In the genomic region with DNA sequence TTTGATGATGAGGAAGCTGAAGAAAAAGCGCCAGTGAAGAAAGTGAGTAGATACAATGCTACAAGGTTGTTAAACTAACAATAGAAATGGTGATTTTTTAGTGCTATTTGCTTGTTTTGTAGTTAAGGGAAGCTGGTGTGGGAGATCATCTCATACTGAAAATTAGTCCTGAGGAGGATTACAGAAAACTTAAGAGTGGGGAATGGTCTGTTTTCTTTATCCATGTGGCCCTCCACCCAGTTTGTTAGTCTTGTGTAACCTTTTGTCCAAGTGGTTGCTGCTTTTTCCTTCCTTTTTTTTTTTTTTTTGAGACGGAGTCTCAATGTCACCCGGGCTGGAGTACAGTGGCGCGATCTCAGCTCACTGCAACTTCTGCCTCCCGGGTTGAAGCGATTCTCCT, we compare ENCODE assay signal across 18 cellular contexts. TPM values are rescaled to one million over a fixed set of nuclear protein-coding genes. Genes with fewer than 3 reads are reported as not detected.
DNase-seq lines count a peak whose midpoint lies in the region; ATAC-seq lines count a peak whose summit lies in the region.
"Had no signal": no experiment of that assay in that cellular context is flagged by ENCODE, and none has a peak within 500 bp of the region (broad histone marks: within the 10 kb centered on the region; RNA-seq: fewer than 3 reads in every experiment).

No MANE protein-coding gene starts in this region.

- H3K4me1 Mint-ChIP-seq in activated T-cell treated with anti-CD3 and anti-CD28 coated beads, Interleukin-2, amount 50 U/mL, for 72 hours (ENCODE audit: low read depth), result peaks cover 68% of the 10 kb centered on the region
- peaks cover 31% of the 10 kb centered on the region for H3K4me1 Mint-ChIP-seq in activated naive CD8-positive, alpha-beta T cell treated with anti-CD3 and anti-CD28 coated beads, Interleukin-2, amount 10 ng/mL, durations not matched to agents 7 days and 5 days

- H3K27ac ChIP-seq in HUES48 (ENCODE audit: low read depth, low read length), result peak overlapping the region; percentile 18
- H3K27ac ChIP-seq in trophoblast cell (ENCODE audit: low read depth, low read length), result no peak overlapping the region

- H3K23ac ChIP-seq in trophoblast cell (ENCODE audit: low read length), result no peak overlapping the region

- WGBS in trophoblast cell (ENCODE audit: extremely low coverage, insufficient coverage, insufficient read length), result no CpG with 5 or more reads among the region's 7 CpGs

- H3K36me3 ChIP-seq in HUES48 (ENCODE audit: control insufficient read depth, insufficient read depth, low read length) (peaks cover 74% of the 10 kb centered on the region), trophoblast cell (ENCODE audit: control insufficient read depth in 1 of 2, insufficient read depth in 2 of 2, low read length in 2 of 2) (peaks cover 40 to 55% of the 10 kb centered on the region in 2 experiments)

- H3K18ac ChIP-seq in trophoblast cell (ENCODE audit: low read length), result no peak overlapping the region

- H3K27me3 ChIP-seq in HUES48 (ENCODE audit: control insufficient read depth, insufficient read depth, low read length), result no peaks in the 10 kb centered on the region
- H3K27me3 ChIP-seq in trophoblast cell (ENCODE audit: insufficient read depth, low read length), result no peaks in the 10 kb centered on the region
- H3K27me3 ChIP-seq: MG63 had no signal

- H4K91ac ChIP-seq in trophoblast cell (ENCODE audit: low read depth, low read length), result no peak overlapping the region

- H2BK5ac ChIP-seq in trophoblast cell (ENCODE audit: low read depth, low read length, poor library complexity), result no peak overlapping the region

- no peak overlapping the region for H2AFZ ChIP-seq in trophoblast cell (ENCODE audit: insufficient read depth, low read length, poor library complexity)

- no peak overlapping the region for H3K4me2 ChIP-seq in trophoblast cell (ENCODE audit: low read length)

- H3K27me3 Mint-ChIP-seq in activated T-cell treated with anti-CD3 and anti-CD28 coated beads, Interleukin-2, amount 50 U/mL, for 72 hours (ENCODE audit: low read depth), result no peaks in the 10 kb centered on the region
- H3K27me3 Mint-ChIP-seq in activated naive CD8-positive, alpha-beta T cell treated with anti-CD3 and anti-CD28 coated beads, Interleukin-2, amount 10 ng/mL, durations not matched to agents 7 days and 5 days, result no peaks in the 10 kb centered on the region
- H3K27me3 Mint-ChIP-seq: B cell; CD4-positive, alpha-beta memory T cell had no signal

- H3K9me3 ChIP-seq in HUES48 (ENCODE audit: control insufficient read depth, insufficient read depth, low read length), result no peaks in the 10 kb centered on the region
- peaks cover 2% of the 10 kb centered on the region for H3K9me3 ChIP-seq in trophoblast cell (ENCODE audit: insufficient read depth, low read depth, low read length)
- H3K9me3 ChIP-seq: MG63 had no signal

- H2AK5ac ChIP-seq in trophoblast cell (ENCODE audit: low read length), result no peak overlapping the region

- H3K4ac ChIP-seq in trophoblast cell (ENCODE audit: low read depth, low read length), result peak overlapping the region; percentile 79

- peak overlapping the region; percentile 3 for H3K27ac Mint-ChIP-seq in activated T-cell treated with anti-CD3 and anti-CD28 coated beads, Interleukin-2, amount 50 U/mL, for 72 hours
- H3K27ac Mint-ChIP-seq in activated naive CD8-positive, alpha-beta T cell treated with anti-CD3 and anti-CD28 coated beads, Interleukin-2, amount 10 ng/mL, durations not matched to agents 7 days and 5 days, result peak overlapping the region; percentile 12
- H3K27ac Mint-ChIP-seq: B cell had no signal

- no peaks in the 10 kb centered on the region for H3K9me3 Mint-ChIP-seq in activated T-cell treated with anti-CD3 and anti-CD28 coated beads, Interleukin-2, amount 50 U/mL, for 72 hours
- no peaks in the 10 kb centered on the region for H3K9me3 Mint-ChIP-seq in activated naive CD8-positive, alpha-beta T cell treated with anti-CD3 and anti-CD28 coated beads, Interleukin-2, amount 10 ng/mL, durations not matched to agents 7 days and 5 days
- H3K9me3 Mint-ChIP-seq: CD4-positive, alpha-beta memory T cell had no signal

- POLR2A ChIA-PET in activated naive CD8-positive, alpha-beta T cell treated with anti-CD3 and anti-CD28 coated beads, Interleukin-2, amount 10 ng/mL, durations not matched to agents 7 days and 5 days (lab: Charles Lee), result interaction anchor here (1.2 kb wide), 1 partner anchor 15 kb away, joined by 3 read pairs; no protein-coding TSS in a partner anchor

- no peak for DNase-seq in activated T-cell treated with anti-CD3 and anti-CD28 coated beads, Interleukin-2, amount 50 U/mL, for 72 hours
- no peak for DNase-seq in activated T-cell treated with anti-CD3 and anti-CD28 coated beads for 4 hours
- DNase-seq in activated naive CD8-positive, alpha-beta T cell treated with anti-CD3 and anti-CD28 coated beads, Interleukin-2, amount 10 ng/mL, durations not matched to agents 7 days and 5 days, result no peak
- no peak for DNase-seq in trophoblast cell
- no peak for DNase-seq in NCI-H1105 treated with DMSO at 0.1 percent for 48 hours (lab: John Stamatoyannopoulos, UW)
- no peak for DNase-seq in Right ventricle myocardium superior
- DNase-seq: ACHN; CD4-positive, alpha-beta memory T cell; DND-41; GDM1; MG63; NCI-H2029; NCI-H510A; NCI-H82; SIG-M5 had no signal

- no peak overlapping the region for H3K4me3 ChIP-seq in HUES48 (ENCODE audit: low read depth, low read length)
- H3K4me3 ChIP-seq in trophoblast cell (ENCODE audit: low read depth, low read length), result no peak overlapping the region
- H3K4me3 ChIP-seq: MG63 had no signal

- H3K79me2 ChIP-seq in trophoblast cell (ENCODE audit: control insufficient read depth, insufficient read depth, low read length, poor library complexity), result peaks cover 13% of the 10 kb centered on the region

- H4K8ac ChIP-seq in trophoblast cell (ENCODE audit: low read depth, low read length), result no peak overlapping the region

- H3K4me3 Mint-ChIP-seq in activated T-cell treated with anti-CD3 and anti-CD28 coated beads, Interleukin-2, amount 50 U/mL, for 72 hours, result no peak overlapping the region
- no peak overlapping the region for H3K4me3 Mint-ChIP-seq in activated naive CD8-positive, alpha-beta T cell treated with anti-CD3 and anti-CD28 coated beads, Interleukin-2, amount 10 ng/mL, durations not matched to agents 7 days and 5 days
- H3K4me3 Mint-ChIP-seq: B cell; CD4-positive, alpha-beta memory T cell had no signal

- peaks cover 24 to 59% of the 10 kb centered on the region in 2 donors for H3K36me3 Mint-ChIP-seq in activated T-cell treated with anti-CD3 and anti-CD28 coated beads, Interleukin-2, amount 50 U/mL, for 72 hours (ENCODE audit: insufficient read depth in 2 of 2)
- peaks cover 48% of the 10 kb centered on the region for H3K36me3 Mint-ChIP-seq in activated naive CD8-positive, alpha-beta T cell treated with anti-CD3 and anti-CD28 coated beads, Interleukin-2, amount 10 ng/mL, durations not matched to agents 7 days and 5 days

- ATAC-seq in activated T-cell treated with anti-CD3 and anti-CD28 coated beads, Interleukin-2, amount 50 U/mL, for 72 hours (replicated peaks in 1 of 2), result no peak
- ATAC-seq in activated naive CD8-positive, alpha-beta T cell treated with anti-CD3 and anti-CD28 coated beads, Interleukin-2, amount 10 ng/mL, durations not matched to agents 7 days and 5 days (ENCODE audit: low read depth), result no peak
- no peak for ATAC-seq in GM18909 (IDR thresholded peaks at IDR 0.05; ENCODE audit: poor library complexity, unreplicated experiment)
- no peak for ATAC-seq in Right ventricle myocardium superior (ENCODE audit: poor library complexity)

- no peak overlapping the region for H4K12ac ChIP-seq in trophoblast cell (ENCODE audit: low read depth, low read length)

- no peak overlapping the region for H3K14ac ChIP-seq in trophoblast cell (ENCODE audit: low read length)

- H3K9ac ChIP-seq in HUES48 (ENCODE audit: low read depth, low read length), result no peak overlapping the region
- no peak overlapping the region for H3K9ac ChIP-seq in trophoblast cell (ENCODE audit: low read length)

- no peak overlapping the region for H2BK120ac ChIP-seq in trophoblast cell (ENCODE audit: insufficient read depth, low read length, poor library complexity)

- no peaks in the 10 kb centered on the region for H3K79me1 ChIP-seq in trophoblast cell (ENCODE audit: low read length)

- intact Hi-C loops in Right ventricle myocardium superior (cut with DNase I), result no loop called here

- H2BK12ac ChIP-seq in trophoblast cell (ENCODE audit: low read length), result no peak overlapping the region

- no peaks in the 10 kb centered on the region; the same call in 1 of the 2 replicates for H3K4me1 ChIP-seq in HUES48 (ENCODE audit: control insufficient read depth, insufficient read depth, low read length)
- no peaks in the 10 kb centered on the region for H3K4me1 ChIP-seq in trophoblast cell (ENCODE audit: control insufficient read depth in 1 of 2, insufficient read depth in 2 of 2, low read length in 2 of 2)

RNA-seq across cellular contexts. Expression of gene NPM1, which starts 12.5 kb away (rescaled TPM):
- 1,000 to 10,000 TPM; 2,044 to 2,227 TPM for total RNA-seq in activated T-cell treated with anti-CD3 and anti-CD28 coated beads, Interleukin-2, amount 50 U/mL, for 72 hours
- 1,000 to 10,000 TPM in 1 of 2 experiments, 100 to 1,000 TPM in 1; 993 to 1,002 TPM for total RNA-seq in activated naive CD8-positive, alpha-beta T cell treated with anti-CD3 and anti-CD28 coated beads, Interleukin-2, amount 10 ng/mL, durations not matched to agents 7 days and 5 days
- 1,500 and 1,549 TPM in 2 replicates for polyA plus RNA-seq in trophoblast cell (2013)
- total RNA-seq in Right ventricle myocardium superior, result 342 TPM

RNA-seq across cellular contexts. Expression of gene FGF18, which starts 19.3 kb away (rescaled TPM):
- under 1 TPM; 0.12 to 0.17 TPM for total RNA-seq in activated T-cell treated with anti-CD3 and anti-CD28 coated beads, Interleukin-2, amount 50 U/mL, for 72 hours
- under 1 TPM in 1 of 2 experiments, not detected in 1; 0.25 TPM for total RNA-seq in activated naive CD8-positive, alpha-beta T cell treated with anti-CD3 and anti-CD28 coated beads, Interleukin-2, amount 10 ng/mL, durations not matched to agents 7 days and 5 days
- 8.7 and 10.3 TPM in 2 replicates for polyA plus RNA-seq in trophoblast cell (2013)
- 5.8 TPM for total RNA-seq in Right ventricle myocardium superior
